In genomic region chr7:67470256-67470751, GRCh38 we compare ENCODE assay signal across 21 cellular contexts.
DNase-seq lines count a peak whose midpoint lies in the region; ATAC-seq and TF ChIP-seq lines count a peak whose summit lies in the region.
"Had no signal": no experiment of that assay in that cellular context is flagged by ENCODE, and none has a peak within 500 bp of the region (broad histone marks: within the 10 kb centered on the region; RNA-seq: fewer than 3 reads in every experiment).

No MANE protein-coding gene starts in this region.

- H3K4me1 ChIP-seq in colonic mucosa = no peaks in the 10 kb centered on the region
- no peaks in the 10 kb centered on the region for H3K4me1 ChIP-seq in smooth muscle cell (ENCODE audit: low read depth)
- H3K4me1 ChIP-seq: SJSA1, vagina had no signal

- peaks cover 12% of the 10 kb centered on the region for H3K4me1 Mint-ChIP-seq in chondrocyte (ENCODE audit: low read depth)
- H3K4me1 Mint-ChIP-seq: activated CD4-positive, alpha-beta T cell treated with anti-CD3 and anti-CD28 coated beads for 36 hours; natural killer cell; stimulated activated effector memory CD8-positive, alpha-beta T cell treated with anti-CD3 and anti-CD28 coated beads, Interleukin-12 subunit alpha, Interleukin-12 subunit beta, amount 100 ng/mL, for 72 hours had no signal

- peaks cover 4% of the 10 kb centered on the region for H3K36me3 Mint-ChIP-seq in chondrocyte (ENCODE audit: low read depth)
- H3K36me3 Mint-ChIP-seq: natural killer cell; stimulated activated effector memory CD8-positive, alpha-beta T cell treated with anti-CD3 and anti-CD28 coated beads, Interleukin-12 subunit alpha, Interleukin-12 subunit beta, amount 100 ng/mL, for 72 hours had no signal

- peak overlapping the region; percentile 38 for H3K4me3 Mint-ChIP-seq in chondrocyte (ENCODE audit: unreplicated experiment)
- H3K4me3 Mint-ChIP-seq: activated CD4-positive, alpha-beta T cell treated with anti-CD3 and anti-CD28 coated beads for 36 hours; natural killer cell; stimulated activated effector memory CD8-positive, alpha-beta T cell treated with anti-CD3 and anti-CD28 coated beads, Interleukin-12 subunit alpha, Interleukin-12 subunit beta, amount 100 ng/mL, for 72 hours had no signal

- DNase-seq in ELF-1 (ENCODE audit: low read depth, low spot score) (peak; percentile 67), chondrocyte (ENCODE audit: low spot score) (no peak), islet precursor cell (peak; percentile 68), putamen (ENCODE audit: low spot score) (peak; percentile 17), colonic mucosa (no peak), GM10266 (ENCODE audit: extremely low spot score) (no peak), smooth muscle cell (lab: John Stamatoyannopoulos, UW; ENCODE audit: unreplicated experiment) (no peak)
- DNase-seq: activated CD4-positive, alpha-beta T cell treated with anti-CD3 and anti-CD28 coated beads for 36 hours; activated CD8-positive, alpha-beta memory T cell treated with anti-CD3 and anti-CD28 coated beads, Interleukin-2, amount 50 U/mL, for 4 hours; activated naive CD4-positive, alpha-beta T cell; effector CD4-positive, alpha-beta T cell; KG1; natural killer cell; NCI-H1105 treated with DMSO at 0.1 percent for 48 hours; NCI-H446 had no signal

- H3K9ac ChIP-seq in colonic mucosa (ENCODE audit: low read depth in 2 of 2, low read length in 2 of 2) (no peak overlapping the region), smooth muscle cell (ENCODE audit: low read depth) (no peak overlapping the region)

- intact Hi-C loops in colonic mucosa (cut with DNase I) = no loop called here

- peaks cover 14% of the 10 kb centered on the region for H3K9me3 Mint-ChIP-seq in chondrocyte (ENCODE audit: low read depth)

- H3K27me3 ChIP-seq in colonic mucosa = no peaks in the 10 kb centered on the region
- H3K27me3 ChIP-seq in smooth muscle cell (ENCODE audit: low read depth) = no peaks in the 10 kb centered on the region
- H3K27me3 ChIP-seq: SJSA1, vagina had no signal

- WGBS in smooth muscle cell (ENCODE audit: low lambda C conversion rate) = 26% methylated on average over 6 of the region's 6 CpGs

- peaks cover 20% of the 10 kb centered on the region for H3K27me3 Mint-ChIP-seq in chondrocyte (ENCODE audit: low read depth)

- no peak overlapping the region for H3K27ac ChIP-seq in colonic mucosa
- H3K27ac ChIP-seq in smooth muscle cell (ENCODE audit: low read depth) = no peak overlapping the region
- H3K27ac ChIP-seq: HL-60, SJSA1, skin epidermis, vagina had no signal

- no peak for TF ChIP-seq CTCF in chondrocyte (IDR thresholded peaks at IDR 0.05)
- no peak for TF ChIP-seq CTCF in colonic mucosa (IDR thresholded peaks at IDR 0.05)
- TF ChIP-seq CTCF in GM10266 (IDR thresholded peaks at IDR 0.05; ENCODE audit: control insufficient read depth, insufficient read depth, low read depth, missing control alignments) = no peak
- TF ChIP-seq CTCF in smooth muscle cell (IDR thresholded peaks at IDR 0.05; ENCODE audit: borderline replicate concordance, insufficient read depth, poor library complexity, severe bottlenecking) = no peak

- H4K20me1 ChIP-seq in smooth muscle cell (ENCODE audit: low read depth) = no peaks in the 10 kb centered on the region

- no peaks in the 10 kb centered on the region for H3F3A ChIP-seq in smooth muscle cell (ENCODE audit: low read depth)

- H3K36me3 ChIP-seq in colonic mucosa (no peaks in the 10 kb centered on the region), smooth muscle cell (ENCODE audit: low read depth) (no peaks in the 10 kb centered on the region)
- H3K36me3 ChIP-seq: SJSA1, vagina had no signal

- H2AFZ ChIP-seq in smooth muscle cell (ENCODE audit: low read depth) = no peak overlapping the region

- H3K27ac Mint-ChIP-seq in chondrocyte (ENCODE audit: unreplicated experiment) = peak overlapping the region; percentile 88
- H3K27ac Mint-ChIP-seq: activated CD4-positive, alpha-beta T cell treated with anti-CD3 and anti-CD28 coated beads for 36 hours; natural killer cell; stimulated activated effector memory CD8-positive, alpha-beta T cell treated with anti-CD3 and anti-CD28 coated beads, Interleukin-12 subunit alpha, Interleukin-12 subunit beta, amount 100 ng/mL, for 72 hours had no signal

- no peak for ATAC-seq in HG03457 (IDR thresholded peaks at IDR 0.05; ENCODE audit: unreplicated experiment)
- ATAC-seq: activated CD4-positive, alpha-beta T cell treated with anti-CD3 and anti-CD28 coated beads for 36 hours; natural killer cell; stimulated activated effector memory CD8-positive, alpha-beta T cell treated with anti-CD3 and anti-CD28 coated beads, Interleukin-12 subunit alpha, Interleukin-12 subunit beta, amount 100 ng/mL, for 72 hours had no signal

- no peaks in the 10 kb centered on the region for H3K79me2 ChIP-seq in smooth muscle cell (ENCODE audit: low read depth)

- H3K4me3 ChIP-seq in colonic mucosa (no peak overlapping the region), smooth muscle cell (no peak overlapping the region)
- H3K4me3 ChIP-seq: SJSA1, skin epidermis, vagina had no signal

- no peaks in the 10 kb centered on the region for H3K9me3 ChIP-seq in colonic mucosa
- no peaks in the 10 kb centered on the region for H3K9me3 ChIP-seq in smooth muscle cell (replicated peaks; ENCODE audit: low read depth)
- H3K9me3 ChIP-seq: vagina had no signal

- no peak overlapping the region for H3K4me2 ChIP-seq in smooth muscle cell

Comparison
In these comparisons a context has a peak if more than half of its experiments do, and no peak if none do; other contexts are left out.
1. DNase-seq: peak in ELF-1 (single experiment), islet precursor cell (single experiment) and putamen (single experiment); none in chondrocyte (single experiment), colonic mucosa (single experiment), GM10266 (single experiment) and smooth muscle cell (single experiment).